In genomic region chr11:6387811-6388599, GRCh38 we compare ENCODE assay signal across 1 cellular context.
TF ChIP-seq lines count a peak whose summit lies in the region.

No MANE protein-coding gene starts in this region.

TF ChIP-seq in GM23338, 12 proteins besides CTCF, POLR2A, EP300 and RAD21 (continued from another document):
- TF ChIP-seq, protein P1, sequence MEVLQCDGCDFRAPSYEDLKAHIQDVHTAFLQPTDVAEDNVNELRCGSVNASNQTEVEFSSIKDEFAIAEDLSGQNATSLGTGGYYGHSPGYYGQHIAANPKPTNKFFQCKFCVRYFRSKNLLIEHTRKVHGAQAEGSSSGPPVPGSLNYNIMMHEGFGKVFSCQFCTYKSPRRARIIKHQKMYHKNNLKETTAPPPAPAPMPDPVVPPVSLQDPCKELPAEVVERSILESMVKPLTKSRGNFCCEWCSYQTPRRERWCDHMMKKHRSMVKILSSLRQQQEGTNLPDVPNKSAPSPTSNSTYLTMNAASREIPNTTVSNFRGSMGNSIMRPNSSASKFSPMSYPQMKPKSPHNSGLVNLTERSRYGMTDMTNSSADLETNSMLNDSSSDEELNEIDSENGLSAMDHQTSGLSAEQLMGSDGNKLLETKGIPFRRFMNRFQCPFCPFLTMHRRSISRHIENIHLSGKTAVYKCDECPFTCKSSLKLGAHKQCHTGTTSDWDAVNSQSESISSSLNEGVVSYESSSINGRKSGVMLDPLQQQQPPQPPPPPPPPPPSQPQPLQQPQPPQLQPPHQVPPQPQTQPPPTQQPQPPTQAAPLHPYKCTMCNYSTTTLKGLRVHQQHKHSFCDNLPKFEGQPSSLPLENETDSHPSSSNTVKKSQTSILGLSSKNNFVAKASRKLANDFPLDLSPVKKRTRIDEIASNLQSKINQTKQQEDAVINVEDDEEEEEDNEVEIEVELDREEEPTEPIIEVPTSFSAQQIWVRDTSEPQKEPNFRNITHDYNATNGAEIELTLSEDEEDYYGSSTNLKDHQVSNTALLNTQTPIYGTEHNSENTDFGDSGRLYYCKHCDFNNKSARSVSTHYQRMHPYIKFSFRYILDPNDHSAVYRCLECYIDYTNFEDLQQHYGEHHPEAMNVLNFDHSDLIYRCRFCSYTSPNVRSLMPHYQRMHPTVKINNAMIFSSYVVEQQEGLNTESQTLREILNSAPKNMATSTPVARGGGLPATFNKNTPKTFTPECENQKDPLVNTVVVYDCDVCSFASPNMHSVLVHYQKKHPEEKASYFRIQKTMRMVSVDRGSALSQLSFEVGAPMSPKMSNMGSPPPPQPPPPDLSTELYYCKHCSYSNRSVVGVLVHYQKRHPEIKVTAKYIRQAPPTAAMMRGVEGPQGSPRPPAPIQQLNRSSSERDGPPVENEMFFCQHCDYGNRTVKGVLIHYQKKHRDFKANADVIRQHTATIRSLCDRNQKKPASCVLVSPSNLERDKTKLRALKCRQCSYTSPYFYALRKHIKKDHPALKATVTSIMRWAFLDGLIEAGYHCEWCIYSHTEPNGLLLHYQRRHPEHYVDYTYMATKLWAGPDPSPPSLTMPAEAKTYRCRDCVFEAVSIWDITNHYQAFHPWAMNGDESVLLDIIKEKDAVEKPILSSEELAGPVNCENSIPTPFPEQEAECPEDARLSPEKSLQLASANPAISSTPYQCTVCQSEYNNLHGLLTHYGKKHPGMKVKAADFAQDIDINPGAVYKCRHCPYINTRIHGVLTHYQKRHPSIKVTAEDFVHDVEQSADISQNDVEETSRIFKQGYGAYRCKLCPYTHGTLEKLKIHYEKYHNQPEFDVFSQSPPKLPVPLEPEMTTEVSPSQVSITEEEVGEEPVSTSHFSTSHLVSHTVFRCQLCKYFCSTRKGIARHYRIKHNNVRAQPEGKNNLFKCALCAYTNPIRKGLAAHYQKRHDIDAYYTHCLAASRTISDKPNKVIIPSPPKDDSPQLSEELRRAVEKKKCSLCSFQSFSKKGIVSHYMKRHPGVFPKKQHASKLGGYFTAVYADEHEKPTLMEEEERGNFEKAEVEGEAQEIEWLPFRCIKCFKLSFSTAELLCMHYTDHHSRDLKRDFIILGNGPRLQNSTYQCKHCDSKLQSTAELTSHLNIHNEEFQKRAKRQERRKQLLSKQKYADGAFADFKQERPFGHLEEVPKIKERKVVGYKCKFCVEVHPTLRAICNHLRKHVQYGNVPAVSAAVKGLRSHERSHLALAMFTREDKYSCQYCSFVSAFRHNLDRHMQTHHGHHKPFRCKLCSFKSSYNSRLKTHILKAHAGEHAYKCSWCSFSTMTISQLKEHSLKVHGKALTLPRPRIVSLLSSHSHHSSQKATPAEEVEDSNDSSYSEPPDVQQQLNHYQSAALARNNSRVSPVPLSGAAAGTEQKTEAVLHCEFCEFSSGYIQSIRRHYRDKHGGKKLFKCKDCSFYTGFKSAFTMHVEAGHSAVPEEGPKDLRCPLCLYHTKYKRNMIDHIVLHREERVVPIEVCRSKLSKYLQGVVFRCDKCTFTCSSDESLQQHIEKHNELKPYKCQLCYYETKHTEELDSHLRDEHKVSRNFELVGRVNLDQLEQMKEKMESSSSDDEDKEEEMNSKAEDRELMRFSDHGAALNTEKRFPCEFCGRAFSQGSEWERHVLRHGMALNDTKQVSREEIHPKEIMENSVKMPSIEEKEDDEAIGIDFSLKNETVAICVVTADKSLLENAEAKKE (CRISPR knock-in tag; IDR thresholded peaks at IDR 0.05): no peak
- TF ChIP-seq CREB1 (CRISPR knock-in tag; IDR thresholded peaks at IDR 0.05; ENCODE audit: low read depth): no peak
- TF ChIP-seq EZH2phosphoT487 (IDR thresholded peaks at IDR 0.05; ENCODE audit: unreplicated experiment): no peak
- no peak for TF ChIP-seq REST (IDR thresholded peaks at IDR 0.05; ENCODE audit: unreplicated experiment)
- TF ChIP-seq EZH2 (IDR thresholded peaks at IDR 0.05; ENCODE audit: low read depth, unreplicated experiment): no peak
TF ChIP-seq in GM23338: peak in this region for 0.
